ENCODE assay signal across 8 cellular contexts in the genomic region with DNA sequence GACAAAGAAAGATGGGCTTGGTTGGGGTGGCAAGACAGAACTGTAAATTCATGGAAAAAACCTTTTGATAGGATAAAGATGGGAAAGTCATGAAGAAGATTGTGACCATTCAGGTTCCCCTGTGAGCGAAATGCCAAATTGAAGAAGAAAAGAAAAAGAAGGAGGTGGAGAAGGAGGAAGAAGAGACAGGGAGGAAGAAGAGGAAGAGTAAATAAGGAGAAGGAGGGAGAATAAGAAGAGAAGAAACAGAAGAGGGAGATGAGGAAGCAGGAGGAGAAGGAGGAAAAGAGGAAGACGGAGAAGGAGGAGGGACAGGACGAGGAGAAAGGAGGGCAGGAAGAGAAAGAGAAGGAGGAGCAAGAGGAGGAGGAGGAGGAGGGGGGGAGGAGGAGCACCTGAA.
"Had no signal": no experiment of that assay in that cellular context is flagged by ENCODE, and none has a peak within 500 bp of the region (broad histone marks: within the 10 kb centered on the region; RNA-seq: fewer than 3 reads in every experiment).

No MANE protein-coding gene starts in this region.

- DNase-seq: GDM1, GF-D8 had no signal

- FAIRE-seq: G401.6, GM12878, GM12891, GM12892, GM18507, GM19239 had no signal

- H3K4me3 ChIP-seq: GM12878 had no signal

- ATAC-seq: GM12878 had no signal
